In the genomic region with DNA sequence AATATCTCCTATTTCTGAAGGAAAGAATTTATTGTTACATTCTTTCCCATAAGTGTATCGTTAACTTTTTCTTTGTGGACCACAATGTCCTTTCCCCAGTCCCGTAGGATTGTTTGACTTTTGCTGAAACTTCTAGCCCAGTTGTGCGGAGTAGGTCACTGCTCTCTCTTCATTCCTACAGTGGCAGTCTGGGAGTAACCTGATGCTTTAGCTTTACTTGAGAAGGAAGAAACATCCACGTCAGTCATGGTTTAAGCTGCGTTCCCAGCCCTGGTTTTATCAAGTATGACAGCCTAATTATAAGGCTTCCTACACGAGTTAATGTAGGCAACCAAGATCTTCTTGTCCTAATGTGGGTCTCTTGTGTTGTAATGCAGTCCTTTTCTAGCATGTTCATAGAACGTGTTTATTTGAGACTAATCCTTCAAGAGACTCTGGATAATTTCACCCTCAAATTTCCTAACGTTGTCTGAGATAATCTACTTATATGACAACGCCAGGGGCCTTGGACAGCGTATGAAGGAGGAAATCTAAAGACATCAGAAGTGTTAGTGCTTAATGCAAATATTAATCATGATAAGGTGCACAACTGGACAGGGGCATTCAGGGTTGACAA, we compare ENCODE assay signal across 22 cellular contexts. TPM values are rescaled to one million over a fixed set of nuclear protein-coding genes. Genes with fewer than 3 reads are reported as not detected.
"Had no signal": no experiment of that assay in that cellular context is flagged by ENCODE, and none has a peak within 500 bp of the region (broad histone marks: within the 10 kb centered on the region; RNA-seq: fewer than 3 reads in every experiment).

No MANE protein-coding gene starts in this region.

- H3K4me3 Mint-ChIP-seq: activated naive CD4-positive, alpha-beta T cell treated with anti-CD3 and anti-CD28 coated beads for 36 hours; activated naive CD8-positive, alpha-beta T cell treated with anti-CD3 and anti-CD28 coated beads, Interleukin-2, amount 10 ng/mL, durations not matched to agents 7 days and 5 days; naive thymus-derived CD8-positive, alpha-beta T cell; stimulated activated naive CD8-positive, alpha-beta T cell treated with anti-CD3 and anti-CD28 coated beads, Interleukin-15, Interleukin-2, amounts not matched to agents 100 ng/mL and 50 ng/mL, for 24 hours had no signal

- ATAC-seq: left lobe of liver; lower lobe of right lung; naive thymus-derived CD8-positive, alpha-beta T cell had no signal

- H3K36me3 Mint-ChIP-seq: activated naive CD8-positive, alpha-beta T cell treated with anti-CD3 and anti-CD28 coated beads, Interleukin-2, amount 10 ng/mL, durations not matched to agents 7 days and 5 days; naive thymus-derived CD8-positive, alpha-beta T cell had no signal

- H3K27ac ChIP-seq: coronary artery, esophagus muscularis mucosa, gastrocnemius medialis, lower lobe of right lung, prostate gland, right atrium auricular region, tibial nerve had no signal

- H3K4me1 Mint-ChIP-seq: activated naive CD8-positive, alpha-beta T cell treated with anti-CD3 and anti-CD28 coated beads, Interleukin-2, amount 10 ng/mL, durations not matched to agents 7 days and 5 days; naive thymus-derived CD8-positive, alpha-beta T cell had no signal

- H3K27me3 ChIP-seq: esophagus muscularis mucosa, right atrium auricular region, tibial nerve had no signal

- H3K9me3 ChIP-seq: esophagus muscularis mucosa, gastrocnemius medialis, lower lobe of right lung, prostate gland, right atrium auricular region, tibial nerve had no signal

- H3K27ac Mint-ChIP-seq: activated naive CD4-positive, alpha-beta T cell treated with anti-CD3 and anti-CD28 coated beads for 36 hours; activated naive CD8-positive, alpha-beta T cell treated with anti-CD3 and anti-CD28 coated beads, Interleukin-2, amount 10 ng/mL, durations not matched to agents 7 days and 5 days; naive thymus-derived CD8-positive, alpha-beta T cell; stimulated activated naive CD8-positive, alpha-beta T cell treated with anti-CD3 and anti-CD28 coated beads, Interleukin-15, Interleukin-2, amounts not matched to agents 100 ng/mL and 50 ng/mL, for 24 hours had no signal

- H3K9me3 Mint-ChIP-seq: activated naive CD4-positive, alpha-beta T cell treated with anti-CD3 and anti-CD28 coated beads for 36 hours; activated naive CD8-positive, alpha-beta T cell treated with anti-CD3 and anti-CD28 coated beads, Interleukin-2, amount 10 ng/mL, durations not matched to agents 7 days and 5 days; naive thymus-derived CD8-positive, alpha-beta T cell; stimulated activated naive CD8-positive, alpha-beta T cell treated with anti-CD3 and anti-CD28 coated beads, Interleukin-15, Interleukin-2, amounts not matched to agents 100 ng/mL and 50 ng/mL, for 24 hours had no signal

- H3K27me3 Mint-ChIP-seq: stimulated activated naive CD8-positive, alpha-beta T cell treated with anti-CD3 and anti-CD28 coated beads, Interleukin-15, Interleukin-2, amounts not matched to agents 100 ng/mL and 50 ng/mL, for 24 hours had no signal

- H3K36me3 ChIP-seq: esophagus muscularis mucosa, gastrocnemius medialis, lower lobe of right lung, prostate gland, right atrium auricular region, tibial nerve had no signal

- H3K4me3 ChIP-seq: coronary artery, esophagus muscularis mucosa, gastrocnemius medialis, lower lobe of right lung, prostate gland, right atrium auricular region, tibial nerve had no signal

- FAIRE-seq: keratinocyte, TTC549 had no signal

- H3K4me1 ChIP-seq: esophagus muscularis mucosa, gastrocnemius medialis, lower lobe of right lung, prostate gland, right atrium auricular region, tibial nerve had no signal

- DNase-seq: activated CD4-positive, alpha-beta T cell treated with anti-CD3 and anti-CD28 coated beads for 4 hours; activated CD4-positive, alpha-beta T cell treated with anti-CD3 and anti-CD28 coated beads, Interleukin-2, amount 50 U/mL, for 48 hours; activated naive CD4-positive, alpha-beta T cell treated with anti-CD3 and anti-CD28 coated beads for 36 hours; activated naive CD8-positive, alpha-beta T cell treated with anti-CD3 and anti-CD28 coated beads, Interleukin-2, amount 10 ng/mL, durations not matched to agents 7 days and 5 days; activated T-cell treated with anti-CD3 and anti-CD28 coated beads, Interleukin-2, amount 50 U/mL, for 48 hours; amygdala; cerebellar nuclear complex; gastrocnemius medialis; head of caudate nucleus; lower lobe of right lung; naive thymus-derived CD8-positive, alpha-beta T cell; stimulated activated CD4-positive, alpha-beta T cell treated with anti-CD3 and anti-CD28 coated beads, Interleukin-1b, Interleukin-23, amount 100 ng/mL, for 48 hours; T-helper 1 cell had no signal

RNA-seq across cellular contexts. Expression of a gene that starts 40.8 kb away (rescaled TPM):
- total RNA-seq: activated naive CD4-positive, alpha-beta T cell treated with anti-CD3 and anti-CD28 coated beads for 36 hours; activated naive CD8-positive, alpha-beta T cell treated with anti-CD3 and anti-CD28 coated beads, Interleukin-2, amount 10 ng/mL, durations not matched to agents 7 days and 5 days; gastrocnemius medialis; left lobe of liver; tibial nerve had no signal
- polyA plus RNA-seq: naive thymus-derived CD8-positive, alpha-beta T cell had no signal
